In the genomic region with DNA sequence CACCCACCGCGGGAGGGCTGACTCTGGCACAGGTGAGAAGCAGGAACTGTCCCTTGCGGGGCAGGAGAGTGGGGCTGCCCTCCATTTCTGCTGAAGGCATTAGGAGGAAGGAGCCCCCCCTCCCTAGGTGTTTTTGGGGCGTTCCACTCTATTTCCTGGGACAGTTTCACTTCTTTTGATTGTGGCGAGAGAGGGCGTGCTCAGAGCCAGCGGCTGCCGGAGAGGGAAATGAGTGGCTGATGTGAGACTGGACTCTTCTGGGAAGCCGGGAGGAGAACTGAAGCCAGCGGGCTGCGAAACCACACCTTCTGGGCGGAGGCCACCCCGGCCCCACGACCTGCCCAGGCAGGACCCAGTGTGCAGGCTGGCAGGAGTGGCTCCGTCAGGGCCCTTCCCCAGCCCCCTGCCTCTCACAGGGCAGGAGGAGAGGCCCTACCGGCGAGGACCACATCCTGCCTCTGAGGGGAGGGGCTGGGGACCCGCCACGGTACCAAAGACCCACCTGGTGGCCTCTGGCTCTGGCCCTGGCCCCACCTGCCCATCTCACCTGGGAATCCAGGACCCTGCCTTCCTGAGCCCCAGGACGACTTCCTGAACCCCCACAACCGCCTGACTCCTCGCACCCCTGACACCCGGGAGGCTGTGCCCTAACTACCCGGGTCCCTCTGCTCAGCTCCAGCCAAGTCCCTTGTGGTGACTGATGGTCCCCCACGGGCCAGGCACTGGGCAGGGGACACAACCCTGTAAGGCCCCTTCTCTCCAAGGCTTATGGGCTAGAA, we compare ENCODE assay signal across 8 cellular contexts. TPM values are rescaled to one million over a fixed set of nuclear protein-coding genes. Genes with fewer than 3 reads are reported as not detected.
DNase-seq lines count a peak whose midpoint lies in the region; ATAC-seq and TF ChIP-seq lines count a peak whose summit lies in the region.

No MANE protein-coding gene starts in this region.

- H3K36me3 Mint-ChIP-seq in activated naive CD4-positive, alpha-beta T cell treated with anti-CD3 and anti-CD28 coated beads for 36 hours (ENCODE audit: low read depth) = no peaks in the 10 kb centered on the region
- no peaks in the 10 kb centered on the region for H3K36me3 Mint-ChIP-seq in immature natural killer cell

- CTCF ChIA-PET in RWPE1 (lab: Yijun Ruan, JAX) = interaction anchor here (0.8 to 2.2 kb wide), 7 partner anchors 10 to 102 kb away, joined by 3 to 9 read pairs (median 3); partner anchors contain the start of gene SH3GL1
- CTCF ChIA-PET in activated naive CD4-positive, alpha-beta T cell treated with anti-CD3 and anti-CD28 coated beads for 36 hours (lab: Charles Lee) = interaction anchor here (0.6 to 1.6 kb wide), 12 partner anchors 10 to 440 kb away, joined by 3 to 7 read pairs (median 4); partner anchors contain the start of genes SH3GL1 and TMIGD2

- DNase-seq in RWPE1 (ENCODE audit: low spot score) = peak; percentile 65
- DNase-seq in activated naive CD4-positive, alpha-beta T cell treated with anti-CD3 and anti-CD28 coated beads for 36 hours = peak; percentile 93
- DNase-seq in immature natural killer cell = peak; percentile 68 to 75 (median 72)
- peak; percentile 22 for DNase-seq in stimulated activated CD4-positive, alpha-beta T cell treated with anti-CD3 and anti-CD28 coated beads, Interleukin-1b, Interleukin-23, amount 100 ng/mL, for 1 hour (ENCODE audit: low read depth in 2 of 2)
- DNase-seq in NCI-H1436 (lab: John Stamatoyannopoulos, UW) = no peak
- DNase-seq in NCI-H1694 treated with DMSO at 0.1 percent for 48 hours (lab: John Stamatoyannopoulos, UW) = no peak

- H3K27me3 Mint-ChIP-seq in activated naive CD4-positive, alpha-beta T cell treated with anti-CD3 and anti-CD28 coated beads for 36 hours (ENCODE audit: low read depth) = no peaks in the 10 kb centered on the region
- H3K27me3 Mint-ChIP-seq in immature natural killer cell (ENCODE audit: low read depth in 3 of 3) = peaks cover 1 to 7% (median 2%) of the 10 kb centered on the region in 3 donors

- POLR2A ChIA-PET in RWPE1 (lab: Yijun Ruan, JAX; ENCODE audit: low non-redundant PET) = no interaction called here

- peak; percentile 41 for ATAC-seq in GM18867 (IDR thresholded peaks at IDR 0.05; ENCODE audit: unreplicated experiment)
- ATAC-seq in HG02970 (IDR thresholded peaks at IDR 0.05; ENCODE audit: low FRiP score, unreplicated experiment) = peak; percentile 67

- peak overlapping the region; percentile 96 for H3K27ac Mint-ChIP-seq in activated naive CD4-positive, alpha-beta T cell treated with anti-CD3 and anti-CD28 coated beads for 36 hours
- H3K27ac Mint-ChIP-seq in immature natural killer cell = peak overlapping the region; percentile 86 to 98 (median 96)

- peak overlapping the region; percentile 78 for H3K4me3 Mint-ChIP-seq in activated naive CD4-positive, alpha-beta T cell treated with anti-CD3 and anti-CD28 coated beads for 36 hours
- peak overlapping the region; percentile 81 to 96 (median 87) for H3K4me3 Mint-ChIP-seq in immature natural killer cell

- intact Hi-C loops in activated naive CD4-positive, alpha-beta T cell treated with anti-CD3 and anti-CD28 coated beads for 36 hours (cut with micrococcal nuclease) = loop anchor here (1.0 kb wide), 3 partner anchors 10 to 31 kb away; partner anchors contain the start of gene SH3GL1

- no peaks in the 10 kb centered on the region for H3K9me3 Mint-ChIP-seq in activated naive CD4-positive, alpha-beta T cell treated with anti-CD3 and anti-CD28 coated beads for 36 hours
- no peaks in the 10 kb centered on the region for H3K9me3 Mint-ChIP-seq in immature natural killer cell

- no peak for TF ChIP-seq CTCF in RWPE1 (conservative IDR thresholded peaks at IDR 0.05; ENCODE audit: low read depth)

- H3K27ac ChIP-seq in RWPE1 = peak overlapping the region; percentile 99

- H3K4me1 Mint-ChIP-seq in activated naive CD4-positive, alpha-beta T cell treated with anti-CD3 and anti-CD28 coated beads for 36 hours (ENCODE audit: low read depth) = peaks cover 43% of the 10 kb centered on the region
- H3K4me1 Mint-ChIP-seq in immature natural killer cell = peaks cover 48 to 50% of the 10 kb centered on the region in 2 donors

RNA-seq across cellular contexts. Expression of gene MPND, which starts 25.9 kb away (rescaled TPM):
- total RNA-seq in activated naive CD4-positive, alpha-beta T cell treated with anti-CD3 and anti-CD28 coated beads for 36 hours = 10 to 100 TPM; 16.3 to 18.6 TPM
- 10 to 100 TPM in 2 of 3 donors, 1 to 10 TPM in 1; 9.0 to 13.4 (median 11.3) TPM for polyA plus RNA-seq in immature natural killer cell

RNA-seq across cellular contexts. Expression of gene STAP2, which starts 30.7 kb away (rescaled TPM):
- 10 to 100 TPM in 1 of 2 experiments, 1 to 10 TPM in 1; 8.1 to 10.7 TPM for total RNA-seq in activated naive CD4-positive, alpha-beta T cell treated with anti-CD3 and anti-CD28 coated beads for 36 hours
- polyA plus RNA-seq in immature natural killer cell = 1 to 10 TPM in 1 of 3 donors, under 1 TPM in 1, not detected in 1; 0.89 to 4.2 TPM

RNA-seq across cellular contexts. Expression of gene SH3GL1, which starts 31.0 kb away (rescaled TPM):
- 10 to 100 TPM; 31.7 to 32.1 TPM for total RNA-seq in activated naive CD4-positive, alpha-beta T cell treated with anti-CD3 and anti-CD28 coated beads for 36 hours
- polyA plus RNA-seq in immature natural killer cell = 10 to 100 TPM; 13.8 to 24.6 (median 18.4) TPM

RNA-seq across cellular contexts. Expression of gene CHAF1A, which starts 33.1 kb away (rescaled TPM):
- 10 to 100 TPM; 57.3 to 65.1 TPM for total RNA-seq in activated naive CD4-positive, alpha-beta T cell treated with anti-CD3 and anti-CD28 coated beads for 36 hours
- 1 to 10 TPM; 1.5 to 8.5 (median 2.9) TPM for polyA plus RNA-seq in immature natural killer cell

Comparison
In these comparisons a context has a peak if more than half of its experiments do, and no peak if none do; other contexts are left out.
1. DNase-seq: peak in RWPE1 (single experiment), activated naive CD4-positive, alpha-beta T cell treated with anti-CD3 and anti-CD28 coated beads for 36 hours (single experiment), immature natural killer cell (3 of 3) and stimulated activated CD4-positive, alpha-beta T cell treated with anti-CD3 and anti-CD28 coated beads, Interleukin-1b, Interleukin-23, amount 100 ng/mL, for 1 hour (2 of 2); none in NCI-H1436 (single experiment) and NCI-H1694 treated with DMSO at 0.1 percent for 48 hours (single experiment).